Comparison of ENCODE assay signal across 25 cellular contexts in genomic region chr10:11476035-11476434, GRCh38.
A peak's percentile ranks its signal among the peaks of the same experiment; 100 is the strongest.
DNase-seq lines count a peak whose midpoint lies in the region; ATAC-seq and TF ChIP-seq lines count a peak whose summit lies in the region.
"Had no signal": no experiment of that assay in that cellular context is flagged by ENCODE, and none has a peak within 500 bp of the region (broad histone marks: within the 10 kb centered on the region; RNA-seq: fewer than 3 reads in every experiment).

No MANE protein-coding gene starts in this region.

- H3K23ac ChIP-seq in H9 (ENCODE audit: insufficient read length, low read depth, low read length), result no peak overlapping the region

- WGBS in H9 (ENCODE audit: extremely low coverage, insufficient read length, low lambda C conversion rate), result no CpG with 5 or more reads among the region's 1 CpG

- no peak overlapping the region for H4K8ac ChIP-seq in H9 (replicated peaks; ENCODE audit: insufficient read length, low read depth, low read length)

- H3K56ac ChIP-seq in H9 (ENCODE audit: insufficient read length, low read depth, low read length), result no peak overlapping the region

- no peaks in the 10 kb centered on the region for H3K79me2 ChIP-seq in H9 (ENCODE audit: insufficient read depth, low read length)

- H3K27me3 Mint-ChIP-seq in H9 (ENCODE audit: low read depth), result no peaks in the 10 kb centered on the region
- no peaks in the 10 kb centered on the region for H3K27me3 Mint-ChIP-seq in stimulated activated memory B cell treated with anti-CD40 and anti-IgM and Interleukin-4, amounts not matched to agents 10 μg/mL and 1 μg/mL and 100 μg/mL, for 72 hours
- H3K27me3 Mint-ChIP-seq: activated CD4-positive, alpha-beta memory T cell treated with anti-CD3 and anti-CD28 coated beads for 36 hours; activated naive CD8-positive, alpha-beta T cell treated with anti-CD3 and anti-CD28 coated beads, Interleukin-2, amount 10 ng/mL, durations not matched to agents 7 days and 5 days had no signal

- no peak overlapping the region for H3K4me3 ChIP-seq in fibroblast of the aortic adventitia (ENCODE audit: low read depth, low read length)
- H3K4me3 ChIP-seq: gastrocnemius medialis, psoas muscle, upper lobe of left lung had no signal

- no peaks in the 10 kb centered on the region for H3K9me3 Mint-ChIP-seq in H9
- H3K9me3 Mint-ChIP-seq in stimulated activated memory B cell treated with anti-CD40 and anti-IgM and Interleukin-4, amounts not matched to agents 10 μg/mL and 1 μg/mL and 100 μg/mL, for 72 hours, result no peaks in the 10 kb centered on the region
- H3K9me3 Mint-ChIP-seq: activated CD4-positive, alpha-beta memory T cell treated with anti-CD3 and anti-CD28 coated beads for 36 hours; activated naive CD8-positive, alpha-beta T cell treated with anti-CD3 and anti-CD28 coated beads, Interleukin-2, amount 10 ng/mL, durations not matched to agents 7 days and 5 days; CD4-positive, alpha-beta memory T cell had no signal

- H4K5ac ChIP-seq in H9 (ENCODE audit: insufficient read length, low read depth, low read length), result no peak overlapping the region

- no peak overlapping the region for H3T11ph ChIP-seq in H9 (ENCODE audit: low read length)

- H3K27ac Mint-ChIP-seq in H9, result peak overlapping the region; percentile 42 to 51 (median 46); a peak in 2 of 7 replicates
- H3K27ac Mint-ChIP-seq in stimulated activated memory B cell treated with anti-CD40 and anti-IgM and Interleukin-4, amounts not matched to agents 10 μg/mL and 1 μg/mL and 100 μg/mL, for 72 hours, result peak overlapping the region; percentile 55
- H3K27ac Mint-ChIP-seq: activated CD4-positive, alpha-beta memory T cell treated with anti-CD3 and anti-CD28 coated beads for 36 hours; activated naive CD8-positive, alpha-beta T cell treated with anti-CD3 and anti-CD28 coated beads, Interleukin-2, amount 10 ng/mL, durations not matched to agents 7 days and 5 days; CD4-positive, alpha-beta memory T cell had no signal

- no peak overlapping the region for H2BK5ac ChIP-seq in H9 (ENCODE audit: insufficient read length, low read length)

- no peak overlapping the region for H3K27ac ChIP-seq in H9 (ENCODE audit: insufficient read length, low read depth, low read length)
- H3K27ac ChIP-seq: gastrocnemius medialis, psoas muscle, upper lobe of left lung had no signal

- H4K91ac ChIP-seq in H9 (ENCODE audit: insufficient read length, low read depth, low read length), result no peak overlapping the region

- H3K79me1 ChIP-seq in H9 (ENCODE audit: insufficient read depth, low read depth, low read length, poor library complexity, severe bottlenecking), result no peaks in the 10 kb centered on the region

- no peak overlapping the region for H2BK20ac ChIP-seq in H9 (ENCODE audit: low read depth, low read length, poor library complexity, severe bottlenecking)

- H2BK15ac ChIP-seq in H9 (ENCODE audit: low read depth, low read length), result no peak overlapping the region

- no peaks in the 10 kb centered on the region for H3K23me2 ChIP-seq in H9 (ENCODE audit: insufficient read length, low read depth, low read length, poor library complexity, severe bottlenecking)

- no peak overlapping the region for H2AFZ ChIP-seq in H9 (ENCODE audit: low read length)

- no peak overlapping the region for H2BK120ac ChIP-seq in H9 (ENCODE audit: low read depth, low read length, poor library complexity, severe bottlenecking)

- H3K4me1 ChIP-seq in H9 (ENCODE audit: insufficient read depth, low read length), result peaks cover 3% of the 10 kb centered on the region
- H3K4me1 ChIP-seq: gastrocnemius medialis, psoas muscle, upper lobe of left lung had no signal

- H3K4ac ChIP-seq in H9 (ENCODE audit: low read depth, low read length), result no peak overlapping the region

- ATAC-seq in stimulated activated memory B cell treated with anti-CD40 and anti-IgM and Interleukin-4, amounts not matched to agents 10 μg/mL and 1 μg/mL and 100 μg/mL, for 72 hours, result no peak
- ATAC-seq in HG03135 (IDR thresholded peaks at IDR 0.05; ENCODE audit: unreplicated experiment) (no peak), GM19455 (IDR thresholded peaks at IDR 0.05; ENCODE audit: unreplicated experiment) (no peak)
- ATAC-seq: gastrocnemius medialis, psoas muscle had no signal

- no peaks in the 10 kb centered on the region for H3K27me3 ChIP-seq in H9 (ENCODE audit: insufficient read depth, low read length)
- H3K27me3 ChIP-seq: gastrocnemius medialis, upper lobe of left lung had no signal

- DNase-seq in H9 (no peak), RPMI7951 (ENCODE audit: low read depth) (peak; percentile 26), fibroblast of the aortic adventitia (ENCODE audit: low read depth) (peak; percentile 1), RPMI8226 (no peak), NCI-H774 (lab: John Stamatoyannopoulos, UW) (no peak)
- DNase-seq: activated CD4-positive, alpha-beta memory T cell treated with anti-CD3 and anti-CD28 coated beads for 36 hours; activated CD4-positive, CD25-positive, alpha-beta regulatory T cell; activated CD8-positive, alpha-beta memory T cell treated with anti-CD3 and anti-CD28 coated beads, Interleukin-2, amount 50 U/mL, for 48 hours; activated naive CD8-positive, alpha-beta T cell treated with anti-CD3 and anti-CD28 coated beads, Interleukin-2, amount 10 ng/mL, durations not matched to agents 7 days and 5 days; CD4-positive, alpha-beta memory T cell; cerebellar nuclear complex; DMS 273 treated with DMSO at 0.1 percent for 48 hours; gastrocnemius medialis; Kasumi-1; NCI-H1105 treated with DMSO at 0.1 percent for 48 hours; NCI-H2081; NCI-H345; psoas muscle; Right ventricle myocardium superior; stimulated activated CD8-positive, alpha-beta memory T cell treated with anti-CD3 and anti-CD28 coated beads, Interleukin-4, amount 100 ng/mL, for 48 hours; SW 1271; upper lobe of left lung had no signal

- no peak overlapping the region for H3K9ac ChIP-seq in H9 (ENCODE audit: extremely low read depth, insufficient read length, low read length)

- H3K4me1 Mint-ChIP-seq in H9, result peaks cover 22 to 26% of the 10 kb centered on the region in 2 experiments
- peaks cover 12% of the 10 kb centered on the region for H3K4me1 Mint-ChIP-seq in stimulated activated memory B cell treated with anti-CD40 and anti-IgM and Interleukin-4, amounts not matched to agents 10 μg/mL and 1 μg/mL and 100 μg/mL, for 72 hours

- TF ChIP-seq CTCF in H9 (conservative IDR thresholded peaks at IDR 0.05) (no peak), fibroblast of the aortic adventitia (IDR thresholded peaks at IDR 0.05; ENCODE audit: insufficient read depth, low read length) (no peak)

- H2BK12ac ChIP-seq in H9 (ENCODE audit: insufficient read length, low read depth, low read length), result no peak overlapping the region

- H3K36me3 Mint-ChIP-seq in H9 (ENCODE audit: insufficient read depth in 1 of 3, low read depth in 3 of 3), result peaks cover 2 to 16% (median 11%) of the 10 kb centered on the region in 3 experiments; a peak in 5 of 7 replicates
- peaks cover 43% of the 10 kb centered on the region for H3K36me3 Mint-ChIP-seq in stimulated activated memory B cell treated with anti-CD40 and anti-IgM and Interleukin-4, amounts not matched to agents 10 μg/mL and 1 μg/mL and 100 μg/mL, for 72 hours

- H3K14ac ChIP-seq in H9 (ENCODE audit: insufficient read depth, low read length), result no peak overlapping the region

- no peak overlapping the region for H2AK5ac ChIP-seq in H9 (ENCODE audit: insufficient read length, low read length)

- no peak overlapping the region for H3K18ac ChIP-seq in H9 (ENCODE audit: insufficient read length, low read depth, low read length)

- H4K20me1 ChIP-seq in H9 (ENCODE audit: control insufficient read depth, insufficient read depth, insufficient read length), result no peaks in the 10 kb centered on the region

- H3K4me2 ChIP-seq in H9 (ENCODE audit: insufficient read depth, insufficient read length, low read length), result no peak overlapping the region

- H3K9me3 ChIP-seq in H9 (ENCODE audit: control insufficient read depth, low read depth, low read length), result no peaks in the 10 kb centered on the region
- H3K9me3 ChIP-seq: gastrocnemius medialis, psoas muscle, upper lobe of left lung had no signal

- no peak overlapping the region for H3K4me3 Mint-ChIP-seq in H9
- no peak overlapping the region for H3K4me3 Mint-ChIP-seq in stimulated activated memory B cell treated with anti-CD40 and anti-IgM and Interleukin-4, amounts not matched to agents 10 μg/mL and 1 μg/mL and 100 μg/mL, for 72 hours
- H3K4me3 Mint-ChIP-seq: activated CD4-positive, alpha-beta memory T cell treated with anti-CD3 and anti-CD28 coated beads for 36 hours; activated naive CD8-positive, alpha-beta T cell treated with anti-CD3 and anti-CD28 coated beads, Interleukin-2, amount 10 ng/mL, durations not matched to agents 7 days and 5 days; CD4-positive, alpha-beta memory T cell had no signal

Comparison
In these comparisons a context has a peak if more than half of its experiments do, and no peak if none do; other contexts are left out.
1. DNase-seq: peak in RPMI7951 (single experiment) and fibroblast of the aortic adventitia (single experiment); none in H9 (single experiment), RPMI8226 (single experiment) and NCI-H774 (single experiment).